In the genomic region with DNA sequence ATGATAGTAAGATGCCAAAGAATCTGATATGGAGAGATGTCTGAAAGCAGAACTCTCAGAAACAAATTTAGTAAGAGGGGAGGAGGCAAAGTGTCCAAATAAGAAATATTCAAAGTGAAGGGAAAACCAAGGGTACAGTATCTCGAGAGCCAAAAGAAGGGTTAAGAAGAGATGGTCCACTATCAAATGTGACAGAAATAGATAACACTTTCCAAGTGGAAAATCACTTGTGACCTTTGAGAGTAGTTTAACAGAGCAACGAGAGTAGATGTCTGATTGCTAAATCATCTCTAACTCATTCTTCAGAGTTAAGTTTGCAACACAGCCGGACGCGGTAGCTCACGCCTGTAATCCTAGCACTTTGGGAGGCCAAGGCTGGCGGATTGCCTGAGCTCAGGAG, we compare ENCODE assay signal across 1 cellular context.
A peak's percentile ranks its signal among the peaks of the same experiment; 100 is the strongest.
TF ChIP-seq lines count a peak whose summit lies in the region.

No MANE protein-coding gene starts in this region.

TF ChIP-seq in HepG2, 621 proteins besides CTCF, POLR2A, EP300 and RAD21:
- TF ChIP-seq FOXJ3 (CRISPR knock-in tag; IDR thresholded peaks at IDR 0.05; ENCODE audit: borderline replicate concordance) (no peak), CEBPB (IDR thresholded peaks at IDR 0.05; ENCODE audit: borderline replicate concordance, low read depth, low read length) (0 out of 2 replicates have a peak, but pooled peaks have one; percentile 30), ZNF547 (CRISPR knock-in tag; IDR thresholded peaks at IDR 0.05) (no peak), ESRRA (CRISPR knock-in tag; IDR thresholded peaks at IDR 0.05; ENCODE audit: low read depth) (no peak), ZNF577 (CRISPR knock-in tag; IDR thresholded peaks at IDR 0.05; ENCODE audit: borderline replicate concordance, low read depth) (no peak), ZNF317 (CRISPR knock-in tag; IDR thresholded peaks at IDR 0.05) (no peak), KDM2A (CRISPR knock-in tag; IDR thresholded peaks at IDR 0.05; ENCODE audit: borderline replicate concordance, low read depth) (no peak), HNF4G (IDR thresholded peaks at IDR 0.05; ENCODE audit: borderline replicate concordance, low read depth, low read length) (no peak), HNF4G (CRISPR knock-in tag; IDR thresholded peaks at IDR 0.05; ENCODE audit: borderline replicate concordance, low read depth) (no peak), SIX4 (CRISPR knock-in tag; IDR thresholded peaks at IDR 0.05) (no peak), POGZ (CRISPR knock-in tag; IDR thresholded peaks at IDR 0.05) (0 out of 2 replicates have a peak, but pooled peaks have one; percentile 16), NR2F1 (CRISPR knock-in tag; IDR thresholded peaks at IDR 0.05) (no peak), ZNF382 (CRISPR knock-in tag; IDR thresholded peaks at IDR 0.05; ENCODE audit: borderline replicate concordance) (no peak), ADNP (CRISPR knock-in tag; IDR thresholded peaks at IDR 0.05) (no peak)
- TF ChIP-seq, protein P1, sequence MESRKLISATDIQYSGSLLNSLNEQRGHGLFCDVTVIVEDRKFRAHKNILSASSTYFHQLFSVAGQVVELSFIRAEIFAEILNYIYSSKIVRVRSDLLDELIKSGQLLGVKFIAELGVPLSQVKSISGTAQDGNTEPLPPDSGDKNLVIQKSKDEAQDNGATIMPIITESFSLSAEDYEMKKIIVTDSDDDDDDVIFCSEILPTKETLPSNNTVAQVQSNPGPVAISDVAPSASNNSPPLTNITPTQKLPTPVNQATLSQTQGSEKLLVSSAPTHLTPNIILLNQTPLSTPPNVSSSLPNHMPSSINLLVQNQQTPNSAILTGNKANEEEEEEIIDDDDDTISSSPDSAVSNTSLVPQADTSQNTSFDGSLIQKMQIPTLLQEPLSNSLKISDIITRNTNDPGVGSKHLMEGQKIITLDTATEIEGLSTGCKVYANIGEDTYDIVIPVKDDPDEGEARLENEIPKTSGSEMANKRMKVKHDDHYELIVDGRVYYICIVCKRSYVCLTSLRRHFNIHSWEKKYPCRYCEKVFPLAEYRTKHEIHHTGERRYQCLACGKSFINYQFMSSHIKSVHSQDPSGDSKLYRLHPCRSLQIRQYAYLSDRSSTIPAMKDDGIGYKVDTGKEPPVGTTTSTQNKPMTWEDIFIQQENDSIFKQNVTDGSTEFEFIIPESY (CRISPR knock-in tag; IDR thresholded peaks at IDR 0.05) = peak; percentile 97
- TF ChIP-seq, protein P2, sequence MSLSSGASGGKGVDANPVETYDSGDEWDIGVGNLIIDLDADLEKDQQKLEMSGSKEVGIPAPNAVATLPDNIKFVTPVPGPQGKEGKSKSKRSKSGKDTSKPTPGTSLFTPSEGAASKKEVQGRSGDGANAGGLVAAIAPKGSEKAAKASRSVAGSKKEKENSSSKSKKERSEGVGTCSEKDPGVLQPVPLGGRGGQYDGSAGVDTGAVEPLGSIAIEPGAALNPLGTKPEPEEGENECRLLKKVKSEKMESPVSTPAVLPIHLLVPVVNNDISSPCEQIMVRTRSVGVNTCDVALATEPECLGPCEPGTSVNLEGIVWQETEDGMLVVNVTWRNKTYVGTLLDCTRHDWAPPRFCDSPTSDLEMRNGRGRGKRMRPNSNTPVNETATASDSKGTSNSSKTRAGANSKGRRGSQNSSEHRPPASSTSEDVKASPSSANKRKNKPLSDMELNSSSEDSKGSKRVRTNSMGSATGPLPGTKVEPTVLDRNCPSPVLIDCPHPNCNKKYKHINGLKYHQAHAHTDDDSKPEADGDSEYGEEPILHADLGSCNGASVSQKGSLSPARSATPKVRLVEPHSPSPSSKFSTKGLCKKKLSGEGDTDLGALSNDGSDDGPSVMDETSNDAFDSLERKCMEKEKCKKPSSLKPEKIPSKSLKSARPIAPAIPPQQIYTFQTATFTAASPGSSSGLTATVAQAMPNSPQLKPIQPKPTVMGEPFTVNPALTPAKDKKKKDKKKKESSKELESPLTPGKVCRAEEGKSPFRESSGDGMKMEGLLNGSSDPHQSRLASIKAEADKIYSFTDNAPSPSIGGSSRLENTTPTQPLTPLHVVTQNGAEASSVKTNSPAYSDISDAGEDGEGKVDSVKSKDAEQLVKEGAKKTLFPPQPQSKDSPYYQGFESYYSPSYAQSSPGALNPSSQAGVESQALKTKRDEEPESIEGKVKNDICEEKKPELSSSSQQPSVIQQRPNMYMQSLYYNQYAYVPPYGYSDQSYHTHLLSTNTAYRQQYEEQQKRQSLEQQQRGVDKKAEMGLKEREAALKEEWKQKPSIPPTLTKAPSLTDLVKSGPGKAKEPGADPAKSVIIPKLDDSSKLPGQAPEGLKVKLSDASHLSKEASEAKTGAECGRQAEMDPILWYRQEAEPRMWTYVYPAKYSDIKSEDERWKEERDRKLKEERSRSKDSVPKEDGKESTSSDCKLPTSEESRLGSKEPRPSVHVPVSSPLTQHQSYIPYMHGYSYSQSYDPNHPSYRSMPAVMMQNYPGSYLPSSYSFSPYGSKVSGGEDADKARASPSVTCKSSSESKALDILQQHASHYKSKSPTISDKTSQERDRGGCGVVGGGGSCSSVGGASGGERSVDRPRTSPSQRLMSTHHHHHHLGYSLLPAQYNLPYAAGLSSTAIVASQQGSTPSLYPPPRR (CRISPR knock-in tag; IDR thresholded peaks at IDR 0.05; ENCODE audit: borderline replicate concordance) = no peak
- TF ChIP-seq, protein P3, sequence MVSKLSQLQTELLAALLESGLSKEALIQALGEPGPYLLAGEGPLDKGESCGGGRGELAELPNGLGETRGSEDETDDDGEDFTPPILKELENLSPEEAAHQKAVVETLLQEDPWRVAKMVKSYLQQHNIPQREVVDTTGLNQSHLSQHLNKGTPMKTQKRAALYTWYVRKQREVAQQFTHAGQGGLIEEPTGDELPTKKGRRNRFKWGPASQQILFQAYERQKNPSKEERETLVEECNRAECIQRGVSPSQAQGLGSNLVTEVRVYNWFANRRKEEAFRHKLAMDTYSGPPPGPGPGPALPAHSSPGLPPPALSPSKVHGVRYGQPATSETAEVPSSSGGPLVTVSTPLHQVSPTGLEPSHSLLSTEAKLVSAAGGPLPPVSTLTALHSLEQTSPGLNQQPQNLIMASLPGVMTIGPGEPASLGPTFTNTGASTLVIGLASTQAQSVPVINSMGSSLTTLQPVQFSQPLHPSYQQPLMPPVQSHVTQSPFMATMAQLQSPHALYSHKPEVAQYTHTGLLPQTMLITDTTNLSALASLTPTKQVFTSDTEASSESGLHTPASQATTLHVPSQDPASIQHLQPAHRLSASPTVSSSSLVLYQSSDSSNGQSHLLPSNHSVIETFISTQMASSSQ (IDR thresholded peaks at IDR 0.05; ENCODE audit: low read depth) = no peak
- TF ChIP-seq, protein P3 (CRISPR knock-in tag; IDR thresholded peaks at IDR 0.05; ENCODE audit: borderline replicate concordance) = no peak
- TF ChIP-seq, protein P4, sequence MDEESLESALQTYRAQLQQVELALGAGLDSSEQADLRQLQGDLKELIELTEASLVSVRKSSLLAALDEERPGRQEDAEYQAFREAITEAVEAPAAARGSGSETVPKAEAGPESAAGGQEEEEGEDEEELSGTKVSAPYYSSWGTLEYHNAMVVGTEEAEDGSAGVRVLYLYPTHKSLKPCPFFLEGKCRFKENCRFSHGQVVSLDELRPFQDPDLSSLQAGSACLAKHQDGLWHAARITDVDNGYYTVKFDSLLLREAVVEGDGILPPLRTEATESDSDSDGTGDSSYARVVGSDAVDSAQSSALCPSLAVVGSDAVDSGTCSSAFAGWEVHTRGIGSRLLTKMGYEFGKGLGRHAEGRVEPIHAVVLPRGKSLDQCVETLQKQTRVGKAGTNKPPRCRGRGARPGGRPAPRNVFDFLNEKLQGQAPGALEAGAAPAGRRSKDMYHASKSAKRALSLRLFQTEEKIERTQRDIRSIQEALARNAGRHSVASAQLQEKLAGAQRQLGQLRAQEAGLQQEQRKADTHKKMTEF (CRISPR knock-in tag; IDR thresholded peaks at IDR 0.05) = no peak
